Comparison of ENCODE assay signal across 24 cellular contexts in the genomic region with DNA sequence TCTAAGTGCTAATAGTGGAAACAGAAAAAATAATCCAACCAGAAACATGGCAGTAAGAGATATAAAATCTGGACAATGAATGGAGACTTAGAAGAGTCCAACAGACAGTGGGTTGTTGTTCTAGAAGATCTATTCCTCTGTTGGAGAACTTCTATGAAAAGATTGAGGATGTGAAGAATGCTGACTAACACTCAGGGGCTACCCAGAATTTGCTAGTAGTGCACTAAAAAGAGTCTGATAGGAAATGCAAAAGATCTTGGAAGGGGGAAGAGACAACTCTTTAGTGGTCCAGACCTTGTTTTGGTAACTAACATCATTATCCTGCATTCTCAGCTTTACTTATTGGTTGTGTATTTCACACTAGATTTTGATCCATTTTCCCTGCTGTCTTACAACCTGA.
"Had no signal": no experiment of that assay in that cellular context is flagged by ENCODE, and none has a peak within 500 bp of the region (broad histone marks: within the 10 kb centered on the region; RNA-seq: fewer than 3 reads in every experiment).

No MANE protein-coding gene starts in this region.

- H3K36me3 ChIP-seq: gastrocnemius medialis, lower lobe of right lung, neutrophil, pancreas, sigmoid colon, spleen had no signal

- H2AFZ ChIP-seq: hepatocyte had no signal

- H3K4me3 ChIP-seq: coronary artery, gastrocnemius medialis, heart left ventricle, hepatocyte, lower lobe of right lung, pancreas, sigmoid colon, spleen, testis, tibial artery had no signal

- H3K27me3 ChIP-seq: gastrocnemius medialis, heart left ventricle, hepatocyte, neutrophil, pancreas, sigmoid colon, spleen, testis, tibial artery had no signal

- H3K79me2 ChIP-seq: hepatocyte had no signal

- H3K4me2 ChIP-seq: hepatocyte had no signal

- ATAC-seq: effector memory CD8-positive, alpha-beta T cell; esophagus mucosa; gastrocnemius medialis; heart left ventricle; left ventricle myocardium superior; lower lobe of right lung; natural killer cell; pancreas; right cardiac atrium; stimulated activated memory B cell treated with anti-CD40 and anti-IgM and Interleukin-4, amounts not matched to agents 10 μg/mL and 1 μg/mL and 100 μg/mL, for 72 hours; stimulated activated naive CD8-positive, alpha-beta T cell treated with anti-CD3 and anti-CD28 coated beads, Interleukin-15, Interleukin-2, amounts not matched to agents 100 U/mL and 50 U/mL, for 24 hours had no signal

- H3K9me3 ChIP-seq: gastrocnemius medialis, heart left ventricle, lower lobe of right lung, neutrophil, pancreas, sigmoid colon, spleen, testis, tibial artery had no signal

- DNase-seq: dermis blood vessel endothelial cell; effector memory CD8-positive, alpha-beta T cell; foreskin fibroblast; gastrocnemius medialis; heart left ventricle; islet precursor cell; kidney glomerular epithelial cell; left ventricle myocardium superior; lower lobe of right lung; natural killer cell; pancreas; right cardiac atrium; sigmoid colon; spleen; stimulated activated CD4-positive, alpha-beta T cell treated with anti-CD3 and anti-CD28 coated beads, Interleukin-4, amount 100 ng/mL, for 4 hours; stimulated activated naive CD8-positive, alpha-beta T cell treated with anti-CD3 and anti-CD28 coated beads, Interleukin-15, Interleukin-2, amounts not matched to agents 100 U/mL and 50 U/mL, for 24 hours; testis; tibial artery had no signal

- H3K27ac ChIP-seq: coronary artery, epithelial cell of prostate, gastrocnemius medialis, heart left ventricle, hepatocyte, lower lobe of right lung, neutrophil, pancreas, sigmoid colon, spleen, testis, tibial artery had no signal

- H3K4me1 ChIP-seq: gastrocnemius medialis, heart left ventricle, lower lobe of right lung, pancreas, sigmoid colon, spleen, testis, tibial artery had no signal
